In the genomic region with DNA sequence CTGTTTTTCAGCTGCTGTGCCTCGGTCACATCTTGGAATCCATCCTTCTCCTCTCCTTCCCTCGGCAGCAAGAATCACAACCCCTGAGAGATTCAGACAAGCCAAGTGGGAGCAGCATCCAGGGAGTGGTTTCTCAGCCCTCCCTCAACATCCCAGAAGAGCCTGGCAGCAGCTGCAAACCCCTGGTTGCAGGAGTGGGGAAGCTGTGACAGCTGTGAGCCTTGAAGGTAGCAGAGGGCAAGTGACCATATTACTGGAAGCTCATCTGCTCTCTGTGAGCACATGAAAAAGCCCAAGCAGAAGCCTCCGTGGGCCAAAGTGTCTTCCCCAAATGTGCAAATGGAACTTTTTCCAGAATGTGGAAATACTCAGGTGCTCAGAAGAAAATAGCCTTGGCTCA, we compare ENCODE assay signal across 8 cellular contexts.
"Had no signal": no experiment of that assay in that cellular context is flagged by ENCODE, and none has a peak within 500 bp of the region (broad histone marks: within the 10 kb centered on the region; RNA-seq: fewer than 3 reads in every experiment).

No MANE protein-coding gene starts in this region.

- H3K27ac ChIP-seq: GM23248 had no signal

- H3K27ac Mint-ChIP-seq: HFFc6 had no signal

- DNase-seq: GOT3, H7, HFFc6, IMR-90 had no signal

- H2AFZ ChIP-seq: GM23248 had no signal

- H3K36me3 ChIP-seq: HAP-1 had no signal

- H3K4me1 ChIP-seq: HAP-1 had no signal

- H3K9me3 Mint-ChIP-seq: HFFc6 had no signal

- H3K4me3 ChIP-seq: GM23248, HAP-1, K562 had no signal

- ATAC-seq: HCT116, K562 had no signal

- H3K9ac ChIP-seq: GM23248 had no signal

- H3K4me3 Mint-ChIP-seq: HFFc6 had no signal
